Comparison of ENCODE assay signal across 19 cellular contexts in genomic region chr9:82957526-82958379, GRCh38.
A peak's percentile ranks its signal among the peaks of the same experiment; 100 is the strongest.
DNase-seq lines count a peak whose midpoint lies in the region; ATAC-seq, FAIRE-seq and TF ChIP-seq lines count a peak whose summit lies in the region.
"Had no signal": no experiment of that assay in that cellular context is flagged by ENCODE, and none has a peak within 500 bp of the region (broad histone marks: within the 10 kb centered on the region; RNA-seq: fewer than 3 reads in every experiment).

No MANE protein-coding gene starts in this region.

- no peaks in the 10 kb centered on the region for H3K27me3 Mint-ChIP-seq in activated naive CD8-positive, alpha-beta T cell treated with anti-CD3 and anti-CD28 coated beads, Interleukin-2, amount 50 U/mL, for 24 hours
- H3K27me3 Mint-ChIP-seq: activated naive CD4-positive, alpha-beta T cell treated with anti-CD3 and anti-CD28 coated beads, Interleukin-2, amount 50 U/mL, for 24 hours; activated T-cell treated with anti-CD3 and anti-CD28 coated beads, Interleukin-2, amount 50 U/mL, for 24 hours had no signal

- no peaks in the 10 kb centered on the region for H3K36me3 ChIP-seq in BE2C
- H3K36me3 ChIP-seq in Loucy (ENCODE audit: insufficient read depth, low read length) = no peaks in the 10 kb centered on the region
- H3K36me3 ChIP-seq: breast epithelium, esophagus muscularis mucosa, uterus had no signal

- no peaks in the 10 kb centered on the region for H3F3A ChIP-seq in Loucy (ENCODE audit: low read depth)

- FAIRE-seq in GM19239 (lab: Jason Lieb, UNC) = no peak
- FAIRE-seq: A549 had no signal

- no peaks in the 10 kb centered on the region for H3K9me3 Mint-ChIP-seq in activated naive CD8-positive, alpha-beta T cell treated with anti-CD3 and anti-CD28 coated beads, Interleukin-2, amount 50 U/mL, for 24 hours
- H3K9me3 Mint-ChIP-seq: activated naive CD4-positive, alpha-beta T cell treated with anti-CD3 and anti-CD28 coated beads, Interleukin-2, amount 50 U/mL, for 24 hours; activated T-cell treated with anti-CD3 and anti-CD28 coated beads, Interleukin-2, amount 50 U/mL, for 24 hours had no signal

- no peaks in the 10 kb centered on the region for H3K9me3 ChIP-seq in BE2C
- H3K9me3 ChIP-seq in Loucy (ENCODE audit: insufficient read depth, low read depth, low read length) = no peaks in the 10 kb centered on the region
- H3K9me3 ChIP-seq: A549, breast epithelium, esophagus muscularis mucosa, uterus had no signal

- no peaks in the 10 kb centered on the region for H3K36me3 Mint-ChIP-seq in activated naive CD8-positive, alpha-beta T cell treated with anti-CD3 and anti-CD28 coated beads, Interleukin-2, amount 50 U/mL, for 24 hours (ENCODE audit: low read depth)
- H3K36me3 Mint-ChIP-seq: activated naive CD4-positive, alpha-beta T cell treated with anti-CD3 and anti-CD28 coated beads, Interleukin-2, amount 50 U/mL, for 24 hours had no signal

- H3K27ac Mint-ChIP-seq in activated naive CD8-positive, alpha-beta T cell treated with anti-CD3 and anti-CD28 coated beads, Interleukin-2, amount 50 U/mL, for 24 hours = no peak overlapping the region
- H3K27ac Mint-ChIP-seq: activated naive CD4-positive, alpha-beta T cell treated with anti-CD3 and anti-CD28 coated beads, Interleukin-2, amount 50 U/mL, for 24 hours; activated T-cell treated with anti-CD3 and anti-CD28 coated beads, Interleukin-2, amount 50 U/mL, for 24 hours had no signal

- H3K27me3 ChIP-seq in BE2C = no peaks in the 10 kb centered on the region
- H3K27me3 ChIP-seq in Loucy (ENCODE audit: insufficient read depth, low read length, poor library complexity, severe bottlenecking) = no peaks in the 10 kb centered on the region
- H3K27me3 ChIP-seq: breast epithelium, dorsolateral prefrontal cortex, esophagus muscularis mucosa, uterus had no signal

- no peak overlapping the region for H3K4me3 Mint-ChIP-seq in activated naive CD8-positive, alpha-beta T cell treated with anti-CD3 and anti-CD28 coated beads, Interleukin-2, amount 50 U/mL, for 24 hours
- H3K4me3 Mint-ChIP-seq: activated naive CD4-positive, alpha-beta T cell treated with anti-CD3 and anti-CD28 coated beads, Interleukin-2, amount 50 U/mL, for 24 hours; activated T-cell treated with anti-CD3 and anti-CD28 coated beads, Interleukin-2, amount 50 U/mL, for 24 hours had no signal

- peak; percentile 84 for DNase-seq in BE2C
- DNase-seq in NCI-H526 (lab: John Stamatoyannopoulos, UW) = peak; percentile 36
- peak; percentile 20 for DNase-seq in iris pigment epithelial cell (ENCODE audit: low read depth)
- no peak for DNase-seq in activated naive CD8-positive, alpha-beta T cell treated with anti-CD3 and anti-CD28 coated beads, Interleukin-2, amount 50 U/mL, for 24 hours
- no peak for DNase-seq in OCI-M1 (lab: John Stamatoyannopoulos, UW)
- no peak for DNase-seq in GM19239 (ENCODE audit: insufficient read length, low spot score)
- DNase-seq: activated CD4-positive, alpha-beta T cell treated with anti-CD3 and anti-CD28 coated beads, Interleukin-2, amount 50 U/mL, for 4 hours; activated T-cell treated with anti-CD3 and anti-CD28 coated beads, Interleukin-2, amount 50 U/mL, for 24 hours; dorsolateral prefrontal cortex; MV-4-11; PC-3; right cardiac atrium; uterus had no signal

- H3K4me3 ChIP-seq in BE2C (ENCODE audit: low read depth, low read length) = peak overlapping the region; percentile 21
- no peak overlapping the region for H3K4me3 ChIP-seq in Loucy (ENCODE audit: low read length, poor library complexity, severe bottlenecking)
- H3K4me3 ChIP-seq: A549, breast epithelium, dorsolateral prefrontal cortex, esophagus muscularis mucosa, uterus had no signal

- no peak overlapping the region for H3K9ac ChIP-seq in Loucy (ENCODE audit: low read depth, low read length, poor library complexity, severe bottlenecking)

- H3K4me1 ChIP-seq in BE2C (peaks cover 22% of the 10 kb centered on the region), Loucy (ENCODE audit: insufficient read depth, low read length, poor library complexity, severe bottlenecking) (peaks cover 39% of the 10 kb centered on the region)
- H3K4me1 ChIP-seq: breast epithelium, uterus had no signal

- TF ChIP-seq CTCF in BE2C (IDR thresholded peaks at IDR 0.05; ENCODE audit: low read depth, low read length) = 0 out of 2 replicates have a peak, but pooled peaks have one; percentile 2
- no peak for TF ChIP-seq CTCF in Loucy (conservative IDR thresholded peaks at IDR 0.05; ENCODE audit: low read length)

- no peaks in the 10 kb centered on the region for H3K4me1 Mint-ChIP-seq in activated naive CD8-positive, alpha-beta T cell treated with anti-CD3 and anti-CD28 coated beads, Interleukin-2, amount 50 U/mL, for 24 hours
- H3K4me1 Mint-ChIP-seq: activated naive CD4-positive, alpha-beta T cell treated with anti-CD3 and anti-CD28 coated beads, Interleukin-2, amount 50 U/mL, for 24 hours had no signal

- no peaks in the 10 kb centered on the region for H3K9me2 ChIP-seq in Loucy (replicated peaks; ENCODE audit: low read depth, low read length)

- no peak for ATAC-seq in activated naive CD8-positive, alpha-beta T cell treated with anti-CD3 and anti-CD28 coated beads, Interleukin-2, amount 50 U/mL, for 24 hours
- ATAC-seq in GM18867 (IDR thresholded peaks at IDR 0.05; ENCODE audit: unreplicated experiment) = no peak
- ATAC-seq: A549, PC-3, right cardiac atrium had no signal

- no peaks in the 10 kb centered on the region for H4K20me1 ChIP-seq in Loucy (ENCODE audit: insufficient read depth, low read length, poor library complexity, severe bottlenecking)

- no peaks in the 10 kb centered on the region for H3K79me2 ChIP-seq in Loucy (ENCODE audit: insufficient read depth, low read length)

- H3K4me2 ChIP-seq in Loucy (ENCODE audit: low read depth, low read length, poor library complexity, severe bottlenecking) = peak overlapping the region; percentile 10
- H3K4me2 ChIP-seq: A549 had no signal

- 0 out of 2 replicates have a peak overlapping the region, but pooled peaks have one; percentile 2 for H2AFZ ChIP-seq in Loucy (ENCODE audit: low read length)

Comparison
In these comparisons a context has a peak if more than half of its experiments do, and no peak if none do; other contexts are left out.
1. DNase-seq: peak in BE2C (single experiment), NCI-H526 (2 of 2) and iris pigment epithelial cell (single experiment); none in activated naive CD8-positive, alpha-beta T cell treated with anti-CD3 and anti-CD28 coated beads, Interleukin-2, amount 50 U/mL, for 24 hours (single experiment), OCI-M1 (single experiment) and GM19239 (single experiment).